ENCODE assay signal across 8 cellular contexts in the genomic region with DNA sequence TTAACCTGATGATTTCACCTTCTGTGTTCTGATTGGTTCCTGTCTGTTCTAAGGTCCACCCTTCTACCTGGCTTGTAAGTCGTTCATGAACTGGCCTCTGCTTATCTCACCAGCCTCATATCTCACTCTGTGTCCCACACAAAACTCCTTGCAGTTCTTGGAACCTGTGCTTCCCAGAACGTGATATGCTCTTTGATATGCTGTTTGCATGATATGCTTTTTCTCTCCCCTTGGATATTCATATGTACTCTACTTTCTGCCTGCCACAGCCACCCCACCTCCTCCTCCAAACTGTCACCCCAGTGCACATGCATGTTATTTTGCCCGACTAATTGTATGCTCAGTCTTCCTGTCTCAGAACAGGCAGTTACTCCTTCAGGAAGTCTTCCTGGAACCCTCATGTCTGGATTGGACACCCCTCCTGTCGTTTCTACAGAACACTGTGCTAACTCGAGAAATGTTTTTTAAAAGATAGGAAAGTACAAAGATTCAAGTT. TPM values are rescaled to one million over a fixed set of nuclear protein-coding genes. Genes with fewer than 3 reads are reported as not detected.
DNase-seq lines count a peak whose midpoint lies in the region; ATAC-seq and TF ChIP-seq lines count a peak whose summit lies in the region.

No MANE protein-coding gene starts in this region.

- no peak overlapping the region for H2BK15ac ChIP-seq in mesendoderm (replicated peaks; ENCODE audit: low read depth)

- H3K36me3 Mint-ChIP-seq in activated T-cell treated with anti-CD3 and anti-CD28 coated beads, Interleukin-2, amount 50 U/mL, for 72 hours (ENCODE audit: insufficient read depth in 2 of 2): peaks cover 5 to 9% of the 10 kb centered on the region in 2 donors
- peaks cover 5% of the 10 kb centered on the region for H3K36me3 Mint-ChIP-seq in MCF 10A (ENCODE audit: insufficient read depth, unreplicated experiment)

- H2BK5ac ChIP-seq in mesendoderm (ENCODE audit: low read length): no peak overlapping the region

- no peak for DNase-seq in activated T-cell treated with anti-CD3 and anti-CD28 coated beads, Interleukin-2, amount 50 U/mL, for 72 hours
- no peak for DNase-seq in activated T-cell treated with anti-CD3 and anti-CD28 coated beads, Interleukin-2, amount 50 U/mL, for 1 hour
- no peak for DNase-seq in MCF 10A (ENCODE audit: unreplicated experiment)
- no peak for DNase-seq in mesendoderm
- no peak for DNase-seq in transverse colon
- DNase-seq in Ammon's horn (ENCODE audit: low spot score): no peak
- DNase-seq in C1 segment of cervical spinal cord (lab: John Stamatoyannopoulos, UW): no peak
- no peak for DNase-seq in DMS153 (lab: John Stamatoyannopoulos, UW)

- no peak overlapping the region for H3K4me2 ChIP-seq in mesendoderm (ENCODE audit: low read length)

- no peak overlapping the region for H3K9ac ChIP-seq in mesendoderm (ENCODE audit: low read length)

- no peak overlapping the region for H3K27ac Mint-ChIP-seq in activated T-cell treated with anti-CD3 and anti-CD28 coated beads, Interleukin-2, amount 50 U/mL, for 72 hours
- H3K27ac Mint-ChIP-seq in MCF 10A (ENCODE audit: low read depth, unreplicated experiment): peak overlapping the region; percentile 97

- H4K5ac ChIP-seq in mesendoderm (ENCODE audit: low read length): no peak overlapping the region

- no peak overlapping the region for H2AK5ac ChIP-seq in mesendoderm (ENCODE audit: low read length)

- H3K4me1 ChIP-seq in mesendoderm (ENCODE audit: control insufficient read depth, low read depth, low read length): peaks cover 25% of the 10 kb centered on the region
- H3K4me1 ChIP-seq in transverse colon: peaks cover 5 to 43% (median 27%) of the 10 kb centered on the region in 4 donors

- TF ChIP-seq EP300 in transverse colon (IDR thresholded peaks at IDR 0.05; ENCODE audit: low read depth): no peak

- in situ Hi-C loops in transverse colon (cut with MboI; ENCODE audit: low pct_ligation_motif_present in 1 of 4, low pct_unique_long_range_greater_than_20kb in 1 of 4, low sequenced_read_pairs in 3 of 4): loop anchor here in 1 of 4 donors (10.0 kb wide), 1 partner anchor 45 kb away; no protein-coding TSS in a partner anchor

- no peaks in the 10 kb centered on the region for H3K9me3 Mint-ChIP-seq in activated T-cell treated with anti-CD3 and anti-CD28 coated beads, Interleukin-2, amount 50 U/mL, for 72 hours
- H3K9me3 Mint-ChIP-seq in MCF 10A (ENCODE audit: unreplicated experiment): no peaks in the 10 kb centered on the region

- H3K36me3 ChIP-seq in mesendoderm (ENCODE audit: control insufficient read depth, insufficient read depth, low read length): no peaks in the 10 kb centered on the region
- H3K36me3 ChIP-seq in transverse colon: no peaks in the 10 kb centered on the region

- H3K4ac ChIP-seq in mesendoderm (ENCODE audit: low read depth, low read length): no peak overlapping the region

- H3K79me1 ChIP-seq in mesendoderm (ENCODE audit: low read length): peaks cover 8% of the 10 kb centered on the region

- no peak overlapping the region for H4K8ac ChIP-seq in mesendoderm (ENCODE audit: low read depth, low read length)

- WGBS in mesendoderm (ENCODE audit: extremely low coverage, insufficient coverage, low lambda C conversion rate): no CpG with 5 or more reads among the region's 5 CpGs
- WGBS in transverse colon (ENCODE audit: low coverage in 1 of 2), 2 donors: 14 to 25% methylated on average over 5 of the region's 5 CpGs

- peak overlapping the region; percentile 20 to 55 for H3K4me3 Mint-ChIP-seq in activated T-cell treated with anti-CD3 and anti-CD28 coated beads, Interleukin-2, amount 50 U/mL, for 72 hours
- peak overlapping the region; percentile 80 for H3K4me3 Mint-ChIP-seq in MCF 10A (ENCODE audit: unreplicated experiment)

- peaks cover 27% of the 10 kb centered on the region for H3K79me2 ChIP-seq in mesendoderm (ENCODE audit: control insufficient read depth, insufficient read depth, low read length)

- no peak for TF ChIP-seq POLR2A in transverse colon (IDR thresholded peaks at IDR 0.05)

- peaks cover 5% of the 10 kb centered on the region for H3K27me3 Mint-ChIP-seq in activated T-cell treated with anti-CD3 and anti-CD28 coated beads, Interleukin-2, amount 50 U/mL, for 72 hours (ENCODE audit: low read depth)
- no peaks in the 10 kb centered on the region for H3K27me3 Mint-ChIP-seq in MCF 10A (ENCODE audit: insufficient read depth, unreplicated experiment)

- no peak overlapping the region for H3K18ac ChIP-seq in mesendoderm (ENCODE audit: low read length)

- POLR2A ChIA-PET in MCF 10A (lab: Yijun Ruan, JAX): interaction anchor here (0.7 to 6.9 kb wide), 15 partner anchors 8 to 86 kb away, joined by 3 to 146 read pairs (median 5); a partner anchor contains a TSS

- no peak overlapping the region for H2BK120ac ChIP-seq in mesendoderm (ENCODE audit: low read depth, low read length)

- ATAC-seq in activated T-cell treated with anti-CD3 and anti-CD28 coated beads, Interleukin-2, amount 50 U/mL, for 72 hours (replicated peaks in 1 of 2): no peak

- H3K23ac ChIP-seq in mesendoderm (ENCODE audit: low read length): no peak overlapping the region

- no peak overlapping the region for H3K27ac ChIP-seq in mesendoderm (ENCODE audit: low read depth, low read length)
- peak overlapping the region; percentile 95 to 98 (median 98) for H3K27ac ChIP-seq in transverse colon

- H3K4me3 ChIP-seq in mesendoderm (ENCODE audit: low read length): no peak overlapping the region
- no peak overlapping the region for H3K4me3 ChIP-seq in transverse colon

- no peaks in the 10 kb centered on the region for H3K27me3 ChIP-seq in mesendoderm (ENCODE audit: insufficient read depth, low read length, poor library complexity)
- H3K27me3 ChIP-seq in transverse colon: no peaks in the 10 kb centered on the region

- H3K9me3 ChIP-seq in transverse colon: no peaks in the 10 kb centered on the region

- peaks cover 36% of the 10 kb centered on the region for H3K4me1 Mint-ChIP-seq in activated T-cell treated with anti-CD3 and anti-CD28 coated beads, Interleukin-2, amount 50 U/mL, for 72 hours (ENCODE audit: low read depth)
- peaks cover 32% of the 10 kb centered on the region for H3K4me1 Mint-ChIP-seq in MCF 10A (ENCODE audit: insufficient read depth, unreplicated experiment)

- H3K56ac ChIP-seq in mesendoderm (ENCODE audit: low read length): peak overlapping the region; percentile 6

- no peak for TF ChIP-seq CTCF in MCF 10A (IDR thresholded peaks at IDR 0.05; ENCODE audit: unreplicated experiment)
- no peak for TF ChIP-seq CTCF in transverse colon (IDR thresholded peaks at IDR 0.05)

- intact Hi-C loops in MCF 10A (cut with micrococcal nuclease) (no loop called here), transverse colon (cut with DNase I; ENCODE audit: low total_unique reads) (no loop called here)

- BruUV-seq in MCF 10A (replicated peaks; lab: Mats Ljungman, UMichigan): no TSS peak

- CTCF ChIA-PET in MCF 10A (lab: Yijun Ruan, JAX): interaction anchor here (0.6 to 6.6 kb wide), 11 partner anchors 10 to 66 kb away, joined by 3 to 46 read pairs (median 15); no protein-coding TSS in a partner anchor

RNA-seq across cellular contexts. Expression of a gene that starts 1.9 kb away (rescaled TPM):
- total RNA-seq in activated T-cell treated with anti-CD3 and anti-CD28 coated beads, Interleukin-2, amount 50 U/mL, for 72 hours: 10 to 100 TPM; 27.8 to 29.7 TPM
- total RNA-seq in MCF 10A (2022): 29.4 and 29.8 TPM in 2 replicates
- 22.8 TPM for polyA plus RNA-seq in mesendoderm (2013, experiment 1 of 2)
- 22.4 TPM for polyA plus RNA-seq in mesendoderm (2013, experiment 2 of 2)
- 10 to 100 TPM in 1 of 4 donors, 1 to 10 TPM in 3; 1.8 to 25.1 (median 6.6) TPM for total RNA-seq in transverse colon

RNA-seq across cellular contexts. Expression of a gene that starts 13.5 kb away (rescaled TPM):
- 1 to 10 TPM in 1 of 2 donors, under 1 TPM in 1; 0.72 to 1.1 TPM for total RNA-seq in activated T-cell treated with anti-CD3 and anti-CD28 coated beads, Interleukin-2, amount 50 U/mL, for 72 hours
- total RNA-seq in MCF 10A (2022): 0.89 and 1.1 TPM in 2 replicates
- 1.0 TPM for polyA plus RNA-seq in mesendoderm (2013, experiment 1 of 2)
- 0.85 TPM for polyA plus RNA-seq in mesendoderm (2013, experiment 2 of 2)
- under 1 TPM in 2 of 4 donors, not detected in 2; 0.16 to 0.27 TPM for total RNA-seq in transverse colon
